Comparison of ENCODE assay signal across 24 cellular contexts in genomic region chr5:2958976-2959375, GRCh38.
"Had no signal": no experiment of that assay in that cellular context is flagged by ENCODE, and none has a peak within 500 bp of the region (broad histone marks: within the 10 kb centered on the region; RNA-seq: fewer than 3 reads in every experiment).

No MANE protein-coding gene starts in this region.

- H3K27me3 ChIP-seq: colonic mucosa, esophagus muscularis mucosa, esophagus squamous epithelium, foreskin keratinocyte, gastrocnemius medialis, gastroesophageal sphincter, heart left ventricle had no signal

- DNase-seq: colonic mucosa; cortex of kidney; dermis blood vessel endothelial cell; dorsolateral prefrontal cortex; effector CD4-positive, alpha-beta T cell; effector CD8-positive, alpha-beta T cell; effector memory CD4-positive, alpha-beta T cell; effector memory CD8-positive, alpha-beta T cell; endodermal cell; erythroblast; esophagus squamous epithelium; foreskin fibroblast; foreskin keratinocyte; foreskin melanocyte; gastrocnemius medialis; glutamatergic neuron; head of caudate nucleus; heart left ventricle; heart right ventricle had no signal

- H3K4me1 ChIP-seq: colonic mucosa, esophagus muscularis mucosa, esophagus squamous epithelium, foreskin keratinocyte, gastrocnemius medialis, gastroesophageal sphincter, heart left ventricle, heart right ventricle had no signal

- H3K36me3 ChIP-seq: colonic mucosa, esophagus muscularis mucosa, esophagus squamous epithelium, gastrocnemius medialis, gastroesophageal sphincter, heart left ventricle, heart right ventricle had no signal

- H3K4me3 ChIP-seq: colonic mucosa, coronary artery, dorsolateral prefrontal cortex, esophagus muscularis mucosa, esophagus squamous epithelium, gastrocnemius medialis, gastroesophageal sphincter, heart left ventricle, heart right ventricle had no signal

- ATAC-seq: effector memory CD8-positive, alpha-beta T cell; esophagus mucosa; foreskin keratinocyte; gastrocnemius medialis; gastroesophageal sphincter; heart left ventricle; heart right ventricle had no signal

- H3K27ac ChIP-seq: colonic mucosa, coronary artery, dorsolateral prefrontal cortex, epithelial cell of prostate, esophagus muscularis mucosa, esophagus squamous epithelium, foreskin keratinocyte, gastrocnemius medialis, gastroesophageal sphincter, heart left ventricle, heart right ventricle had no signal

- H3K9me3 ChIP-seq: colonic mucosa, gastrocnemius medialis had no signal
